1 cellular context compared by ENCODE assay signal in the genomic region with DNA sequence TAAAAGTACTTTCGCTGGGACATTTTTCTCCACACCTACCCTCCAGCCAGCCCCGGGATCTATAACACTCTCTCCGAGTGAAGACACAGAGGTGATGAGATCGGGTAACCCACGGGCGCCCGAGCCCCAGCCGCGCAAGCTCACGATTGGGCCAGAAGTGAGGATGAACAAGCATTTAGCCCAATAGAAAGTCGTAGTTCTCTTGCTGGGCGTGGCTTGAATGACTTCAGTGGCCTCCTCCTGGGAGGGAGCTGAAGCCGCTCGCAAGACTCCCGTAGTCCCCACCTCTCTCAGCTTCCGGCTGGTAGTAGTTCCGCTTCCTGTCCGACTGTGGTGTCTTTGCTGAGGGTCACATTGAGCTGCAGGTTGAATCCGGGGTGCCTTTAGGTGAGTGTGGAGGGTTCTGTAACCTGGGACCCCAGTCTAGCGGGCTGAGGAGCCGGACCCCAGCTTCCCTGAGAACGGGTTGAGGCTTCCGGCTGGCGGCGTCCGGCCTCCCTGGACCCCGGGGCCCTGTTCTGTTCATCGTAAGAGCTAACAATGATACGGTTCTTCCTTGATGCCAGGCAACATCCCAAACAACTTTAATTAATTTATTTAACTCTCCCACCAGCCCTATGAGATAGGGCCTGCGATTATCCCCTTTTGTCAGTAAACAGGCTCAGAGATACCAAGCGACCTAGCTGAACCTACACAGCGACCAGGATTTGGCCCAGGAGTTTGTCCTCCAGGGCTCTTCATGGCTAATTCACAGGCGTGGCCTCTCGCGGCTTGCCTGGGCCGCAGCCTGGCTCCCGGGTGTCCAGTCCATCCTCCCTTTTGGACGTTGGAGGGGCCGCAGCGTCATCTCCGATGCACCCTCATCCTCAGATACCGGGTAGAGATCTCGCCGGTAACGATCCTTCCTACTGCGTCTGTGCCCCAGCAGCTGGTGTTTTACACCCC.
A peak's percentile ranks its signal among the peaks of the same experiment; 100 is the strongest.
TF ChIP-seq lines count a peak whose summit lies in the region.

A gene with protein sequence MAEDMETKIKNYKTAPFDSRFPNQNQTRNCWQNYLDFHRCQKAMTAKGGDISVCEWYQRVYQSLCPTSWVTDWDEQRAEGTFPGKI (plus strand): TSS at position 307 of the 945 bp plus-strand sequence. CDS start 2,921 bp downstream, outside the sequence.

TF ChIP-seq in K562, 482 proteins besides CTCF, POLR2A, EP300 and RAD21 (continued from another document and continues in another):
- TF ChIP-seq NFRKB (IDR thresholded peaks at IDR 0.05; ENCODE audit: low read depth) (no peak), NBN (IDR thresholded peaks at IDR 0.05; ENCODE audit: low read depth) (no peak), STAG1 (CRISPR knock-in tag; IDR thresholded peaks at IDR 0.05; ENCODE audit: borderline replicate concordance) (no peak), MTA3 (IDR thresholded peaks at IDR 0.05; ENCODE audit: borderline replicate concordance) (peak; percentile 79; the same call in 1 of the 2 replicates), RNF2 (IDR thresholded peaks at IDR 0.05) (no peak), BCOR (IDR thresholded peaks at IDR 0.05) (peak; percentile 49; the same call in 1 of the 2 replicates), ZNF384 (IDR thresholded peaks at IDR 0.05; ENCODE audit: low read depth, low read length) (no peak), ELF1 (tag; IDR thresholded peaks at IDR 0.05) (peak; percentile 80), ELF2 (CRISPR knock-in tag; IDR thresholded peaks at IDR 0.05) (peak; percentile 66; the same call in 1 of the 2 replicates), BHLHE40 (IDR thresholded peaks at IDR 0.05; ENCODE audit: low read length) (no peak), ZNF274 (IDR thresholded peaks at IDR 0.05; ENCODE audit: borderline replicate concordance, low read depth, low read length) (no peak), SIN3B (IDR thresholded peaks at IDR 0.05; ENCODE audit: low read depth) (0 out of 2 replicates have a peak, but pooled peaks have one; percentile 69), MIER1 (IDR thresholded peaks at IDR 0.05; ENCODE audit: low read depth) (no peak), DPF2 (IDR thresholded peaks at IDR 0.05) (no peak), ETV1 (tag; conservative IDR thresholded peaks at IDR 0.05; ENCODE audit: low read depth) (peak; percentile 87), MBD2 (IDR thresholded peaks at IDR 0.05; ENCODE audit: borderline replicate concordance, low read depth) (peak; percentile 89; the same call in 1 of the 2 replicates), TCF7L2 (IDR thresholded peaks at IDR 0.05; ENCODE audit: low read depth, low read length) (no peak), ATF7 (IDR thresholded peaks at IDR 0.05) (peak; percentile 91), EHMT2 (IDR thresholded peaks at IDR 0.05) (no peak), ZNF57 (CRISPR knock-in tag; IDR thresholded peaks at IDR 0.05) (no peak), MTF1 (CRISPR knock-in tag; IDR thresholded peaks at IDR 0.05; ENCODE audit: borderline replicate concordance) (no peak), RB1 (IDR thresholded peaks at IDR 0.05; ENCODE audit: low read depth) (0 out of 2 replicates have a peak, but pooled peaks have one; percentile 10)
- TF ChIP-seq, protein P1, sequence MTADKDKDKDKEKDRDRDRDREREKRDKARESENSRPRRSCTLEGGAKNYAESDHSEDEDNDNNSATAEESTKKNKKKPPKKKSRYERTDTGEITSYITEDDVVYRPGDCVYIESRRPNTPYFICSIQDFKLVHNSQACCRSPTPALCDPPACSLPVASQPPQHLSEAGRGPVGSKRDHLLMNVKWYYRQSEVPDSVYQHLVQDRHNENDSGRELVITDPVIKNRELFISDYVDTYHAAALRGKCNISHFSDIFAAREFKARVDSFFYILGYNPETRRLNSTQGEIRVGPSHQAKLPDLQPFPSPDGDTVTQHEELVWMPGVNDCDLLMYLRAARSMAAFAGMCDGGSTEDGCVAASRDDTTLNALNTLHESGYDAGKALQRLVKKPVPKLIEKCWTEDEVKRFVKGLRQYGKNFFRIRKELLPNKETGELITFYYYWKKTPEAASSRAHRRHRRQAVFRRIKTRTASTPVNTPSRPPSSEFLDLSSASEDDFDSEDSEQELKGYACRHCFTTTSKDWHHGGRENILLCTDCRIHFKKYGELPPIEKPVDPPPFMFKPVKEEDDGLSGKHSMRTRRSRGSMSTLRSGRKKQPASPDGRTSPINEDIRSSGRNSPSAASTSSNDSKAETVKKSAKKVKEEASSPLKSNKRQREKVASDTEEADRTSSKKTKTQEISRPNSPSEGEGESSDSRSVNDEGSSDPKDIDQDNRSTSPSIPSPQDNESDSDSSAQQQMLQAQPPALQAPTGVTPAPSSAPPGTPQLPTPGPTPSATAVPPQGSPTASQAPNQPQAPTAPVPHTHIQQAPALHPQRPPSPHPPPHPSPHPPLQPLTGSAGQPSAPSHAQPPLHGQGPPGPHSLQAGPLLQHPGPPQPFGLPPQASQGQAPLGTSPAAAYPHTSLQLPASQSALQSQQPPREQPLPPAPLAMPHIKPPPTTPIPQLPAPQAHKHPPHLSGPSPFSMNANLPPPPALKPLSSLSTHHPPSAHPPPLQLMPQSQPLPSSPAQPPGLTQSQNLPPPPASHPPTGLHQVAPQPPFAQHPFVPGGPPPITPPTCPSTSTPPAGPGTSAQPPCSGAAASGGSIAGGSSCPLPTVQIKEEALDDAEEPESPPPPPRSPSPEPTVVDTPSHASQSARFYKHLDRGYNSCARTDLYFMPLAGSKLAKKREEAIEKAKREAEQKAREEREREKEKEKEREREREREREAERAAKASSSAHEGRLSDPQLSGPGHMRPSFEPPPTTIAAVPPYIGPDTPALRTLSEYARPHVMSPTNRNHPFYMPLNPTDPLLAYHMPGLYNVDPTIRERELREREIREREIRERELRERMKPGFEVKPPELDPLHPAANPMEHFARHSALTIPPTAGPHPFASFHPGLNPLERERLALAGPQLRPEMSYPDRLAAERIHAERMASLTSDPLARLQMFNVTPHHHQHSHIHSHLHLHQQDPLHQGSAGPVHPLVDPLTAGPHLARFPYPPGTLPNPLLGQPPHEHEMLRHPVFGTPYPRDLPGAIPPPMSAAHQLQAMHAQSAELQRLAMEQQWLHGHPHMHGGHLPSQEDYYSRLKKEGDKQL (CRISPR knock-in tag; IDR thresholded peaks at IDR 0.05; ENCODE audit: borderline replicate concordance), result no peak
- TF ChIP-seq, protein P2, sequence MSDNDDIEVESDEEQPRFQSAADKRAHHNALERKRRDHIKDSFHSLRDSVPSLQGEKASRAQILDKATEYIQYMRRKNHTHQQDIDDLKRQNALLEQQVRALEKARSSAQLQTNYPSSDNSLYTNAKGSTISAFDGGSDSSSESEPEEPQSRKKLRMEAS (CRISPR knock-in tag; IDR thresholded peaks at IDR 0.05), result no peak
- TF ChIP-seq, protein P3, sequence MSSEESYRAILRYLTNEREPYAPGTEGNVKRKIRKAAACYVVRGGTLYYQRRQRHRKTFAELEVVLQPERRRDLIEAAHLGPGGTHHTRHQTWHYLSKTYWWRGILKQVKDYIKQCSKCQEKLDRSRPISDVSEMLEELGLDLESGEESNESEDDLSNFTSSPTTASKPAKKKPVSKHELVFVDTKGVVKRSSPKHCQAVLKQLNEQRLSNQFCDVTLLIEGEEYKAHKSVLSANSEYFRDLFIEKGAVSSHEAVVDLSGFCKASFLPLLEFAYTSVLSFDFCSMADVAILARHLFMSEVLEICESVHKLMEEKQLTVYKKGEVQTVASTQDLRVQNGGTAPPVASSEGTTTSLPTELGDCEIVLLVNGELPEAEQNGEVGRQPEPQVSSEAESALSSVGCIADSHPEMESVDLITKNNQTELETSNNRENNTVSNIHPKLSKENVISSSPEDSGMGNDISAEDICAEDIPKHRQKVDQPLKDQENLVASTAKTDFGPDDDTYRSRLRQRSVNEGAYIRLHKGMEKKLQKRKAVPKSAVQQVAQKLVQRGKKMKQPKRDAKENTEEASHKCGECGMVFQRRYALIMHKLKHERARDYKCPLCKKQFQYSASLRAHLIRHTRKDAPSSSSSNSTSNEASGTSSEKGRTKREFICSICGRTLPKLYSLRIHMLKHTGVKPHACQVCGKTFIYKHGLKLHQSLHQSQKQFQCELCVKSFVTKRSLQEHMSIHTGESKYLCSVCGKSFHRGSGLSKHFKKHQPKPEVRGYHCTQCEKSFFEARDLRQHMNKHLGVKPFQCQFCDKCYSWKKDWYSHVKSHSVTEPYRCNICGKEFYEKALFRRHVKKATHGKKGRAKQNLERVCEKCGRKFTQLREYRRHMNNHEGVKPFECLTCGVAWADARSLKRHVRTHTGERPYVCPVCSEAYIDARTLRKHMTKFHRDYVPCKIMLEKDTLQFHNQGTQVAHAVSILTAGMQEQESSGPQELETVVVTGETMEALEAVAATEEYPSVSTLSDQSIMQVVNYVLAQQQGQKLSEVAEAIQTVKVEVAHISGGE (CRISPR knock-in tag; IDR thresholded peaks at IDR 0.05), result peak; percentile 16 to 95 (median 69); a peak in 5 of 6 replicates
- TF ChIP-seq, protein P4, sequence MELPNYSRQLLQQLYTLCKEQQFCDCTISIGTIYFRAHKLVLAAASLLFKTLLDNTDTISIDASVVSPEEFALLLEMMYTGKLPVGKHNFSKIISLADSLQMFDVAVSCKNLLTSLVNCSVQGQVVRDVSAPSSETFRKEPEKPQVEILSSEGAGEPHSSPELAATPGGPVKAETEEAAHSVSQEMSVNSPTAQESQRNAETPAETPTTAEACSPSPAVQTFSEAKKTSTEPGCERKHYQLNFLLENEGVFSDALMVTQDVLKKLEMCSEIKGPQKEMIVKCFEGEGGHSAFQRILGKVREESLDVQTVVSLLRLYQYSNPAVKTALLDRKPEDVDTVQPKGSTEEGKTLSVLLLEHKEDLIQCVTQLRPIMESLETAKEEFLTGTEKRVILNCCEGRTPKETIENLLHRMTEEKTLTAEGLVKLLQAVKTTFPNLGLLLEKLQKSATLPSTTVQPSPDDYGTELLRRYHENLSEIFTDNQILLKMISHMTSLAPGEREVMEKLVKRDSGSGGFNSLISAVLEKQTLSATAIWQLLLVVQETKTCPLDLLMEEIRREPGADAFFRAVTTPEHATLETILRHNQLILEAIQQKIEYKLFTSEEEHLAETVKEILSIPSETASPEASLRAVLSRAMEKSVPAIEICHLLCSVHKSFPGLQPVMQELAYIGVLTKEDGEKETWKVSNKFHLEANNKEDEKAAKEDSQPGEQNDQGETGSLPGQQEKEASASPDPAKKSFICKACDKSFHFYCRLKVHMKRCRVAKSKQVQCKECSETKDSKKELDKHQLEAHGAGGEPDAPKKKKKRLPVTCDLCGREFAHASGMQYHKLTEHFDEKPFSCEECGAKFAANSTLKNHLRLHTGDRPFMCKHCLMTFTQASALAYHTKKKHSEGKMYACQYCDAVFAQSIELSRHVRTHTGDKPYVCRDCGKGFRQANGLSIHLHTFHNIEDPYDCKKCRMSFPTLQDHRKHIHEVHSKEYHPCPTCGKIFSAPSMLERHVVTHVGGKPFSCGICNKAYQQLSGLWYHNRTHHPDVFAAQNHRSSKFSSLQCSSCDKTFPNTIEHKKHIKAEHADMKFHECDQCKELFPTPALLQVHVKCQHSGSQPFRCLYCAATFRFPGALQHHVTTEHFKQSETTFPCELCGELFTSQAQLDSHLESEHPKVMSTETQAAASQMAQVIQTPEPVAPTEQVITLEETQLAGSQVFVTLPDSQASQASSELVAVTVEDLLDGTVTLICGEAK (IDR thresholded peaks at IDR 0.05), result peak; percentile 96
- TF ChIP-seq, protein P4 (CRISPR knock-in tag; IDR thresholded peaks at IDR 0.05), result no peak
- TF ChIP-seq, protein P5, sequence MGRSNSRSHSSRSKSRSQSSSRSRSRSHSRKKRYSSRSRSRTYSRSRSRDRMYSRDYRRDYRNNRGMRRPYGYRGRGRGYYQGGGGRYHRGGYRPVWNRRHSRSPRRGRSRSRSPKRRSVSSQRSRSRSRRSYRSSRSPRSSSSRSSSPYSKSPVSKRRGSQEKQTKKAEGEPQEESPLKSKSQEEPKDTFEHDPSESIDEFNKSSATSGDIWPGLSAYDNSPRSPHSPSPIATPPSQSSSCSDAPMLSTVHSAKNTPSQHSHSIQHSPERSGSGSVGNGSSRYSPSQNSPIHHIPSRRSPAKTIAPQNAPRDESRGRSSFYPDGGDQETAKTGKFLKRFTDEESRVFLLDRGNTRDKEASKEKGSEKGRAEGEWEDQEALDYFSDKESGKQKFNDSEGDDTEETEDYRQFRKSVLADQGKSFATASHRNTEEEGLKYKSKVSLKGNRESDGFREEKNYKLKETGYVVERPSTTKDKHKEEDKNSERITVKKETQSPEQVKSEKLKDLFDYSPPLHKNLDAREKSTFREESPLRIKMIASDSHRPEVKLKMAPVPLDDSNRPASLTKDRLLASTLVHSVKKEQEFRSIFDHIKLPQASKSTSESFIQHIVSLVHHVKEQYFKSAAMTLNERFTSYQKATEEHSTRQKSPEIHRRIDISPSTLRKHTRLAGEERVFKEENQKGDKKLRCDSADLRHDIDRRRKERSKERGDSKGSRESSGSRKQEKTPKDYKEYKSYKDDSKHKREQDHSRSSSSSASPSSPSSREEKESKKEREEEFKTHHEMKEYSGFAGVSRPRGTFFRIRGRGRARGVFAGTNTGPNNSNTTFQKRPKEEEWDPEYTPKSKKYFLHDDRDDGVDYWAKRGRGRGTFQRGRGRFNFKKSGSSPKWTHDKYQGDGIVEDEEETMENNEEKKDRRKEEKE (IDR thresholded peaks at IDR 0.05; ENCODE audit: borderline replicate concordance in 1 of 2, control insufficient read depth in 1 of 2, low read depth in 2 of 2, low read length in 1 of 2), result no peak
- TF ChIP-seq, protein P6, sequence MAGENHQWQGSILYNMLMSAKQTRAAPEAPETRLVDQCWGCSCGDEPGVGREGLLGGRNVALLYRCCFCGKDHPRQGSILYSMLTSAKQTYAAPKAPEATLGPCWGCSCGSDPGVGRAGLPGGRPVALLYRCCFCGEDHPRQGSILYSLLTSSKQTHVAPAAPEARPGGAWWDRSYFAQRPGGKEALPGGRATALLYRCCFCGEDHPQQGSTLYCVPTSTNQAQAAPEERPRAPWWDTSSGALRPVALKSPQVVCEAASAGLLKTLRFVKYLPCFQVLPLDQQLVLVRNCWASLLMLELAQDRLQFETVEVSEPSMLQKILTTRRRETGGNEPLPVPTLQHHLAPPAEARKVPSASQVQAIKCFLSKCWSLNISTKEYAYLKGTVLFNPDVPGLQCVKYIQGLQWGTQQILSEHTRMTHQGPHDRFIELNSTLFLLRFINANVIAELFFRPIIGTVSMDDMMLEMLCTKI (IDR thresholded peaks at IDR 0.05; ENCODE audit: partially characterized antibody), result no peak
